ENCODE assay signal across 22 cellular contexts in the genomic region with DNA sequence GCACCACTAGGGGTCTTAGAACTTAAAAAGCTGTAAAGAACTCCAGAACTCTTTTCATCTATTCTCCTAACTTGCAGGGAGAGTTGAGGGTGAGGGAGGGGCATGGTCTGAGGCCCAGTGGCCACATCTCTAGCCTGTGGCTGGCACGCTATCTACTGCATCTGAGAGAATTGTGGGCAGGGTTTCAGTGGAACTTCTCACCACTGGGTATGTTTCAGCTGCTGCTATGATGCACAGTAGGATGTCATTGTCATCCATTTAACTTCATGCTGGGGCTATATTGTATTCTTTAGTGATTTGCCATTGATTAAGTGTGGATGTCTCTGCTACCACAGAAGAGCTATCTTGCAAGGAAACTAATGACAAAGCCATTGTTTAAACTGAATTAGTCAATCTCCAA. TPM values are rescaled to one million over a fixed set of nuclear protein-coding genes. Genes with fewer than 3 reads are reported as not detected.
DNase-seq lines count a peak whose midpoint lies in the region; ATAC-seq, FAIRE-seq and TF ChIP-seq lines count a peak whose summit lies in the region.
"Had no signal": no experiment of that assay in that cellular context is flagged by ENCODE, and none has a peak within 500 bp of the region (broad histone marks: within the 10 kb centered on the region; RNA-seq: fewer than 3 reads in every experiment).

No MANE protein-coding gene starts in this region.

- intact Hi-C loops in HepG2 (cut with micrococcal nuclease; ENCODE audit: unreplicated experiment), result no loop called here

- TF ChIP-seq CTCF in brain microvascular endothelial cell (IDR thresholded peaks at IDR 0.05; ENCODE audit: low read depth, low read length, missing control alignments), result peak; percentile 2
- TF ChIP-seq CTCF in neural crest cell (conservative IDR thresholded peaks at IDR 0.05), result peak; percentile 1
- TF ChIP-seq CTCF in HepG2 (CRISPR knock-in tag; IDR thresholded peaks at IDR 0.05), result no peak

- BruUV-seq in HepG2 (replicated peaks; lab: Mats Ljungman, UMichigan), result no TSS peak

- TF ChIP-seq POLR2A in HepG2 (IDR thresholded peaks at IDR 0.05; ENCODE audit: insufficient read depth in 1 of 2, low read depth in 2 of 2, low read length in 2 of 2), result no peak

- H3K4me1 Mint-ChIP-seq in neural crest cell, result peaks cover 23% of the 10 kb centered on the region

- CTCF ChIA-PET in HepG2 (lab: Yijun Ruan, JAX; ENCODE audit: low intra/inter-chr PET ratio, low total read pairs), result no interaction called here

- H3K4me3 ChIP-seq in brain microvascular endothelial cell (ENCODE audit: low read depth, low read length) (no peak overlapping the region), HepG2 (replicated peaks in 1 of 3; ENCODE audit: insufficient read depth in 1 of 3, low read depth in 2 of 3, low read length in 3 of 3) (no peak overlapping the region)
- H3K4me3 ChIP-seq: BLaER1 treated with 17β-estradiol and CSF1 and Interleukin-3, amounts not matched to agents 10 nM and 100 nM; HAP-1; SK-N-MC had no signal

- H3K4me2 ChIP-seq in HepG2 (ENCODE audit: low read depth, low read length), result no peak overlapping the region
- H3K4me2 ChIP-seq: BLaER1 treated with 17β-estradiol and CSF1 and Interleukin-3, amounts not matched to agents 10 nM and 100 nM had no signal

- in situ Hi-C loops in brain microvascular endothelial cell (cut with HindIII; ENCODE audit: low pct_ligation_motif_present, low sequenced_read_pairs), result no loop called here
- in situ Hi-C loops in HepG2 (cut with HindIII; ENCODE audit: extremely low pct_ligation_motif_present, low pct_unique_long_range_greater_than_20kb), result no loop called here

- TF ChIP-seq EP300 in HepG2 (IDR thresholded peaks at IDR 0.05; ENCODE audit: low read depth in 2 of 2, low read length in 2 of 2) (no peak), HepG2 (CRISPR knock-in tag; IDR thresholded peaks at IDR 0.05; ENCODE audit: borderline replicate concordance) (no peak)

- no peak for ATAC-seq in GM21717 (IDR thresholded peaks at IDR 0.05; ENCODE audit: unreplicated experiment)
- ATAC-seq in HepG2, result no peak

- WGBS in HepG2 (ENCODE audit: low lambda C conversion rate), result 89% methylated on average over 1 of the region's 1 CpG

- H2AFZ ChIP-seq in HepG2 (ENCODE audit: low read length), result no peak overlapping the region

- no peak overlapping the region for H3K9ac ChIP-seq in HepG2 (ENCODE audit: insufficient read depth, low read depth, low read length)
- H3K9ac ChIP-seq: BLaER1 treated with 17β-estradiol and CSF1 and Interleukin-3, amounts not matched to agents 10 nM and 100 nM had no signal

- H3K9me3 ChIP-seq in HepG2 (ENCODE audit: low read length), result no peaks in the 10 kb centered on the region
- H3K9me3 ChIP-seq: HAP-1 had no signal

- H3K36me3 ChIP-seq in brain microvascular endothelial cell (replicated peaks), result no peaks in the 10 kb centered on the region
- H3K36me3 ChIP-seq in HepG2 (replicated peaks in 1 of 2; ENCODE audit: control insufficient read depth in 1 of 2, insufficient read depth in 2 of 2, low read length in 2 of 2), result peaks cover 5 to 13% of the 10 kb centered on the region in 2 experiments; a peak in 4 of 5 replicates
- H3K36me3 ChIP-seq: HAP-1 had no signal

- no peak overlapping the region for H3K27ac Mint-ChIP-seq in neural crest cell (ENCODE audit: unreplicated experiment)

- TF ChIP-seq RAD21 in HepG2 (CRISPR knock-in tag; IDR thresholded peaks at IDR 0.05), result no peak

- DNase-seq in NCI-H146 (lab: John Stamatoyannopoulos, UW) (peak; percentile 38), NCI-H146 treated with DMSO at 0.1 percent for 48 hours (lab: John Stamatoyannopoulos, UW; ENCODE audit: unreplicated experiment) (no peak), brain microvascular endothelial cell (no peak), neural crest cell (ENCODE audit: low read depth, low spot score) (no peak), NCI-H1436 (lab: John Stamatoyannopoulos, UW) (no peak), GM03348 (ENCODE audit: low spot score) (no peak), HepG2 (ENCODE audit: low spot score) (no peak)
- DNase-seq: GDM1, KG1, NCI-H1092 treated with DMSO at 0.1 percent for 48 hours, NCI-H1694, NCI-H2081 treated with DMSO at 0.1 percent for 48 hours, NCI-H446, NCI-H526 treated with DMSO at 0.1 percent for 48 hours, SHP77 treated with DMSO at 0.1 percent for 48 hours, SW 1271 had no signal

- H3K27me3 Mint-ChIP-seq in neural crest cell (ENCODE audit: low read depth), result no peaks in the 10 kb centered on the region

- no peak for FAIRE-seq in HepG2 (lab: Jason Lieb, UNC)

- POLR2A ChIA-PET in HepG2 (lab: Yijun Ruan, JAX), result no interaction called here

- H3K4me3 Mint-ChIP-seq in neural crest cell, result no peak overlapping the region

- no peaks in the 10 kb centered on the region for H4K20me1 ChIP-seq in HepG2 (ENCODE audit: insufficient read depth, low read length)

- H3K4me1 ChIP-seq in HepG2 (ENCODE audit: insufficient read depth, low read length), result peaks cover 22% of the 10 kb centered on the region

- H3K27me3 ChIP-seq in brain microvascular endothelial cell (replicated peaks) (no peaks in the 10 kb centered on the region), HepG2 (ENCODE audit: control insufficient read depth in 1 of 2, insufficient read depth in 2 of 2, low read length in 2 of 2) (no peaks in the 10 kb centered on the region; a peak in 1 of 5 replicates)

- H3K36me3 Mint-ChIP-seq in neural crest cell (ENCODE audit: low read depth), result peaks cover 11% of the 10 kb centered on the region

- H3K27ac ChIP-seq in brain microvascular endothelial cell (no peak overlapping the region), HepG2 (ENCODE audit: extremely low read length, insufficient read depth, low read length) (no peak overlapping the region)
- H3K27ac ChIP-seq: 22Rv1; BLaER1 treated with 17β-estradiol and CSF1 and Interleukin-3, amounts not matched to agents 10 nM and 100 nM; RWPE1; SK-N-MC had no signal

- H3K79me2 ChIP-seq in HepG2 (ENCODE audit: insufficient read depth, low read length), result peaks cover 6% of the 10 kb centered on the region

- H3K9me3 Mint-ChIP-seq in neural crest cell, result no peaks in the 10 kb centered on the region

TF ChIP-seq in HepG2, 621 proteins besides CTCF, POLR2A, EP300 and RAD21:
- TF ChIP-seq RXRB (CRISPR knock-in tag; IDR thresholded peaks at IDR 0.05; ENCODE audit: borderline replicate concordance), result no peak
- TF ChIP-seq DPF2 (CRISPR knock-in tag; IDR thresholded peaks at IDR 0.05; ENCODE audit: borderline replicate concordance, low read depth), result no peak
- no peak for TF ChIP-seq ZNF703 (CRISPR knock-in tag; IDR thresholded peaks at IDR 0.05; ENCODE audit: borderline replicate concordance)
TF ChIP-seq in HepG2: peak in this region for 0.

RNA-seq across cellular contexts. Expression of a gene that starts 4.5 kb away (rescaled TPM):
- total RNA-seq in neural crest cell, result 25.0 and 27.8 TPM in 2 replicates
- 73.7 and 78.0 TPM in 2 replicates for total RNA-seq in HepG2 (2016; rRNA removed; fragmentation: Illumina TruSeq; extraction: Trizol)
- total RNA-seq in HepG2 (2016; cell fraction: cytosol; rRNA removed; fragmentation: Illumina TruSeq; extraction: Trizol; ENCODE audit: low read depth), result 23.2 and 27.5 TPM in 2 replicates
- total RNA-seq in HepG2 (2016; cell fraction: insoluble cytoplasmic fraction; rRNA removed; fragmentation: Illumina TruSeq; extraction: Trizol), result 70.9 and 77.3 TPM in 2 replicates
- total RNA-seq in HepG2 (2016; cell fraction: membrane; rRNA removed; fragmentation: Illumina TruSeq; extraction: Trizol), result 39.5 and 43.5 TPM in 2 replicates
- 44.6 and 52.8 TPM in 2 replicates for total RNA-seq in HepG2 (2016; cell fraction: nucleus; rRNA removed; fragmentation: Illumina TruSeq; extraction: Trizol)
- polyA plus RNA-seq in HepG2 (2011; rRNA removed), result 18.2 and 24.6 TPM in 2 replicates
- 19.6 and 31.0 TPM in 2 replicates for polyA plus RNA-seq in HepG2 (2011; cell fraction: cytosol; rRNA removed)
- 7.1 and 9.9 TPM in 2 replicates for polyA plus RNA-seq in HepG2 (2011; cell fraction: nucleus; rRNA removed)
- 18.4 and 26.2 TPM in 2 replicates for polyA plus RNA-seq in HepG2 (2012)
- 23.3 and 32.1 TPM in 2 replicates for polyA plus RNA-seq in HepG2 (2016; cell fraction: cytosol; fragmentation: Illumina TruSeq; extraction: Trizol; ENCODE audit: low read depth)
- polyA plus RNA-seq in HepG2 (2016; cell fraction: insoluble cytoplasmic fraction; fragmentation: Illumina TruSeq; extraction: Trizol; ENCODE audit: low read depth), result 85.0 and 85.6 TPM in 2 replicates
- polyA plus RNA-seq in HepG2 (2016; cell fraction: membrane; fragmentation: Illumina TruSeq; extraction: Trizol; ENCODE audit: low read depth), result 39.5 and 42.3 TPM in 2 replicates
- 84.3 and 97.3 TPM in 2 replicates for polyA plus RNA-seq in HepG2 (2016; cell fraction: nucleus; fragmentation: Illumina TruSeq; extraction: Trizol; ENCODE audit: insufficient read depth, low read depth)
- polyA minus RNA-seq in HepG2 (2011; rRNA and poly(A)+ RNA removed; ENCODE audit: low replicate concordance), result 4.1 and 10.8 TPM in 2 replicates
- 4.7 and 5.7 TPM in 2 replicates for polyA minus RNA-seq in HepG2 (2011; cell fraction: cytosol; rRNA and poly(A)+ RNA removed)
- polyA minus RNA-seq in HepG2 (2011; cell fraction: nucleus; rRNA and poly(A)+ RNA removed), result 3.7 and 4.6 TPM in 2 replicates
